In genomic region chr18:48161911-48162698, GRCh38 we compare ENCODE assay signal across 8 cellular contexts.
A peak's percentile ranks its signal among the peaks of the same experiment; 100 is the strongest.
DNase-seq lines count a peak whose midpoint lies in the region; ATAC-seq and TF ChIP-seq lines count a peak whose summit lies in the region.

No MANE protein-coding gene starts in this region.

- 0 out of 2 replicates have a peak, but pooled peaks have one; percentile 10 for TF ChIP-seq CTCF in HEK293 (tag by site-specific recombination; IDR thresholded peaks at IDR 0.05)

- CTCF ChIA-PET in HEK293 (lab: Yijun Ruan, JAX): interaction anchor here (1.0 to 2.0 kb wide), 3 partner anchors 10 to 390 kb away, joined by 4 to 6 read pairs (median 4); no protein-coding TSS in a partner anchor

- DNase-seq in NCI-H1930 (lab: John Stamatoyannopoulos, UW) (peak; percentile 55 to 87), astrocyte of the hippocampus (ENCODE audit: low read depth, low spot score) (peak; percentile 7), kidney glomerular epithelial cell (lab: John Stamatoyannopoulos, UW) (peak; percentile 81), substantia nigra (lab: John Stamatoyannopoulos, UW) (peak in 5 of 49 donors; percentile 34 to 98 (median 42)), pons (ENCODE audit: low spot score) (no peak)

- peak overlapping the region; percentile 58; the same call in 1 of the 2 replicates for H3K9ac ChIP-seq in ES-I3 (ENCODE audit: low read depth, low read length)

- H3K27ac ChIP-seq in HEK293 (ENCODE audit: extremely low read depth, low read depth, low read length): peak overlapping the region; percentile 73; the same call in 1 of the 2 replicates
- peak overlapping the region; percentile 51 for H3K27ac ChIP-seq in substantia nigra (ENCODE audit: low read depth, low read length, poor library complexity, severe bottlenecking)

- no peaks in the 10 kb centered on the region for H3K9me3 ChIP-seq in ES-I3 (ENCODE audit: control insufficient read depth, insufficient read depth, low read length)
- no peaks in the 10 kb centered on the region for H3K9me3 ChIP-seq in HEK293 (ENCODE audit: control insufficient read depth, insufficient read depth, low read depth, low read length)

- H3K4me3 ChIP-seq in HEK293 (ENCODE audit: low read depth, low read length): peak overlapping the region; percentile 52

- POLR2A ChIA-PET in HEK293 (lab: Yijun Ruan, JAX): interaction anchor here (0.5 to 2.6 kb wide), 7 partner anchors 10 to 635 kb away, joined by 3 to 17 read pairs (median 5); no protein-coding TSS in a partner anchor

- H3K4me1 ChIP-seq in ES-I3 (ENCODE audit: insufficient read depth, low read length) (peaks cover 11% of the 10 kb centered on the region; the same call in 1 of the 2 replicates), HEK293 (ENCODE audit: control insufficient read depth, insufficient read depth, low read length) (peaks cover 9% of the 10 kb centered on the region; the same call in 1 of the 2 replicates)

- H3K36me3 ChIP-seq in ES-I3 (ENCODE audit: insufficient read depth, low read length) (no peaks in the 10 kb centered on the region), HEK293 (ENCODE audit: control insufficient read depth in 2 of 2, insufficient read depth in 1 of 2, low read length in 2 of 2) (no peaks in the 10 kb centered on the region)

- no peak for ATAC-seq in HG02763 (IDR thresholded peaks at IDR 0.05; ENCODE audit: unreplicated experiment)

TF ChIP-seq in HEK293, 187 proteins besides CTCF, POLR2A, EP300 and RAD21 (continues in another document):
- TF ChIP-seq SP3 (tag by site-specific recombination; IDR thresholded peaks at IDR 0.05): peak; percentile 43; the same call in 1 of the 2 replicates
- TF ChIP-seq ZNF692 (tag by site-specific recombination; IDR thresholded peaks at IDR 0.05): peak; percentile 35; the same call in 1 of the 2 replicates
- TF ChIP-seq PRDM6 (tag by site-specific recombination; IDR thresholded peaks at IDR 0.05): no peak
- TF ChIP-seq ZBTB11 (tag by site-specific recombination; conservative IDR thresholded peaks at IDR 0.05; ENCODE audit: low read depth): peak; percentile 29; the same call in 1 of the 2 replicates
- TF ChIP-seq ZNF37A (tag by site-specific recombination; IDR thresholded peaks at IDR 0.05): no peak
- TF ChIP-seq ZFHX2 (tag by site-specific recombination; conservative IDR thresholded peaks at IDR 0.05): peak; percentile 83
- no peak for TF ChIP-seq ZEB2 (tag by site-specific recombination; IDR thresholded peaks at IDR 0.05)
- no peak for TF ChIP-seq HOXD13 (CRISPR knock-in tag; IDR thresholded peaks at IDR 0.05; ENCODE audit: borderline replicate concordance)
- 0 out of 2 replicates have a peak, but pooled peaks have one; percentile 24 for TF ChIP-seq KLF7 (tag by site-specific recombination; IDR thresholded peaks at IDR 0.05; ENCODE audit: borderline replicate concordance)
- peak; percentile 67 for TF ChIP-seq ZBTB8A (tag by site-specific recombination; IDR thresholded peaks at IDR 0.05)
- TF ChIP-seq ZNF670 (tag by site-specific recombination; IDR thresholded peaks at IDR 0.05; ENCODE audit: low read depth): no peak
- 0 out of 2 replicates have a peak, but pooled peaks have one; percentile 4 for TF ChIP-seq KLF9 (tag by site-specific recombination; IDR thresholded peaks at IDR 0.05; ENCODE audit: low read depth)
- TF ChIP-seq ZNF398 (tag by site-specific recombination; IDR thresholded peaks at IDR 0.05): peak; percentile 48
- peak; percentile 58; the same call in 1 of the 2 replicates for TF ChIP-seq KLF16 (tag by site-specific recombination; IDR thresholded peaks at IDR 0.05)
- no peak for TF ChIP-seq ZNF660 (tag by site-specific recombination; IDR thresholded peaks at IDR 0.05)
- TF ChIP-seq KLF1 (tag by site-specific recombination; IDR thresholded peaks at IDR 0.05): peak; percentile 96
- no peak for TF ChIP-seq ZNF571 (tag by site-specific recombination; IDR thresholded peaks at IDR 0.05)
- no peak for TF ChIP-seq ZNF148 (tag by site-specific recombination; IDR thresholded peaks at IDR 0.05; ENCODE audit: borderline replicate concordance)
